Comparison of ENCODE assay signal across 1 cellular context in the genomic region with DNA sequence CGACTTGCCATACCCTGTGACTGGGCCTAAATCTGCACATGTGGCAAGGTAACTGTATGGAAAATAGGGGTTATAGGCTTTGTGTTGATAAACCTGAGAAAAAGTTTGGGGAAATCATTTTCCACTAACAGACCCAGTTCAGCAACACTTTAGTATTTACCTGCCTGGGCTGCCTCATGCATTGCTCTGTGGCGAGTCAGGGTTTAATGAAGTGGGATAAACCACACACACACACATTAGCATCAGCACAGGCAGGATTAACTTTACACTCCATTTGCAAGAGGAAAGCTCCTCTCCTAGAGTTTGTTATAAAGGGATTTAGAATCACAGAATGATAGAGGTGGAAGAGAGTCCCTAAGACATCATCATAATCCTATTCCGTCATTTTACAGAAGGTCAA.
TF ChIP-seq lines count a peak whose summit lies in the region.

No MANE protein-coding gene starts in this region.

TF ChIP-seq in IMR-90, 13 proteins besides CTCF, POLR2A, EP300 and RAD21 (continued from another document):
- TF ChIP-seq, protein P1, sequence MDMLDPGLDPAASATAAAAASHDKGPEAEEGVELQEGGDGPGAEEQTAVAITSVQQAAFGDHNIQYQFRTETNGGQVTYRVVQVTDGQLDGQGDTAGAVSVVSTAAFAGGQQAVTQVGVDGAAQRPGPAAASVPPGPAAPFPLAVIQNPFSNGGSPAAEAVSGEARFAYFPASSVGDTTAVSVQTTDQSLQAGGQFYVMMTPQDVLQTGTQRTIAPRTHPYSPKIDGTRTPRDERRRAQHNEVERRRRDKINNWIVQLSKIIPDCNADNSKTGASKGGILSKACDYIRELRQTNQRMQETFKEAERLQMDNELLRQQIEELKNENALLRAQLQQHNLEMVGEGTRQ (IDR thresholded peaks at IDR 0.05; ENCODE audit: low read depth, low read length) = no peak
- TF ChIP-seq MAFK (IDR thresholded peaks at IDR 0.05; ENCODE audit: low read depth, low read length) = no peak
- no peak for TF ChIP-seq BHLHE40 (IDR thresholded peaks at IDR 0.05; ENCODE audit: low read depth, low read length)
- TF ChIP-seq SMC3 (IDR thresholded peaks at IDR 0.05; ENCODE audit: low read depth, low read length) = no peak
- no peak for TF ChIP-seq RCOR1 (IDR thresholded peaks at IDR 0.05; ENCODE audit: insufficient replicate concordance, low read length)
- TF ChIP-seq CHD1 (IDR thresholded peaks at IDR 0.05; ENCODE audit: low read depth, low read length) = no peak
TF ChIP-seq in IMR-90: peak in this region for 0.
